In genomic region chr4:139018501-139018900, GRCh38 we compare ENCODE assay signal across 11 cellular contexts. TPM values are rescaled to one million over a fixed set of nuclear protein-coding genes. Genes with fewer than 3 reads are reported as not detected.
DNase-seq lines count a peak whose midpoint lies in the region; ATAC-seq and TF ChIP-seq lines count a peak whose summit lies in the region.
"Had no signal": no experiment of that assay in that cellular context is flagged by ENCODE, and none has a peak within 500 bp of the region (broad histone marks: within the 10 kb centered on the region; RNA-seq: fewer than 3 reads in every experiment).

No MANE protein-coding gene starts in this region.

- BruUV-seq in HCT116 (replicated peaks; lab: Mats Ljungman, UMichigan) = TSS peak; percentile 36

- H2AFZ ChIP-seq in HCT116 (ENCODE audit: low read depth, low read length, poor library complexity, severe bottlenecking) = no peak overlapping the region

- peak overlapping the region; percentile 45 for H3K4me3 Mint-ChIP-seq in activated T-helper 17 cell treated with anti-CD3 and anti-CD28 coated beads, Interleukin-2, amount 50 U/mL, for 72 hours

- peaks cover 47% of the 10 kb centered on the region for H3K36me3 Mint-ChIP-seq in activated T-helper 17 cell treated with anti-CD3 and anti-CD28 coated beads, Interleukin-2, amount 50 U/mL, for 72 hours (ENCODE audit: low read depth)

- peak overlapping the region; percentile 5 for H3K27ac Mint-ChIP-seq in activated T-helper 17 cell treated with anti-CD3 and anti-CD28 coated beads, Interleukin-2, amount 50 U/mL, for 72 hours

- H3K9me2 ChIP-seq in HCT116 (ENCODE audit: insufficient read depth) = no peaks in the 10 kb centered on the region

- H3K9me3 ChIP-seq in HCT116 (ENCODE audit: control insufficient read depth in 1 of 2, insufficient read depth in 1 of 2, low read depth in 1 of 2, low read length in 2 of 2) (no peaks in the 10 kb centered on the region), iPS-18a (ENCODE audit: control insufficient read depth, low read depth, low read length) (no peaks in the 10 kb centered on the region)
- H3K9me3 ChIP-seq: MG63 had no signal

- H3K4me1 Mint-ChIP-seq in activated T-helper 17 cell treated with anti-CD3 and anti-CD28 coated beads, Interleukin-2, amount 50 U/mL, for 72 hours = peaks cover 34% of the 10 kb centered on the region

- H3K27ac ChIP-seq in HCT116 (ENCODE audit: low read depth, low read length) (no peak overlapping the region), iPS-18a (ENCODE audit: low read length) (no peak overlapping the region)

- peak overlapping the region; percentile 81; the same call in 1 of the 2 replicates for H3K4me2 ChIP-seq in HCT116 (ENCODE audit: low read length)

- no peaks in the 10 kb centered on the region for H3K27me3 Mint-ChIP-seq in activated T-helper 17 cell treated with anti-CD3 and anti-CD28 coated beads, Interleukin-2, amount 50 U/mL, for 72 hours

- ATAC-seq in HCT116 = no peak
- no peak for ATAC-seq in activated T-helper 17 cell treated with anti-CD3 and anti-CD28 coated beads, Interleukin-2, amount 50 U/mL, for 72 hours (replicated peaks)
- no peak for ATAC-seq in HG03565 (IDR thresholded peaks at IDR 0.05; ENCODE audit: unreplicated experiment)

- POLR2A ChIA-PET in HCT116 (lab: Charles Lee) = interaction anchor here (0.9 kb wide), 1 partner anchor 60 kb away, joined by 5 read pairs; no protein-coding TSS in a partner anchor

- no peak for TF ChIP-seq RAD21 in HCT116 (IDR thresholded peaks at IDR 0.05; ENCODE audit: low read depth)

- peaks cover 77% of the 10 kb centered on the region for H3K79me2 ChIP-seq in HCT116 (ENCODE audit: insufficient read depth, low read length)

- intact Hi-C loops in HCT116 (cut with micrococcal nuclease) = loop anchor here (5.0 kb wide), 2 partner anchors 159 to 284 kb away; partner anchors contain the start of genes ELF2, NAA15 and NDUFC1

- CTCF ChIA-PET in HCT116 (lab: Charles Lee) = interaction anchor here (0.6 to 4.8 kb wide), 2 partner anchors 9 to 12 kb away, joined by 4 to 29 read pairs; no protein-coding TSS in a partner anchor

- RAD21 ChIA-PET in HCT116 (lab: Charles Lee; ENCODE audit: low non-redundant PET in 1 of 2, low total read pairs in 2 of 2, uncharacterized antibody in 2 of 2, unreplicated experiment in 2 of 2) = no interaction called here

- peaks cover 5 to 20% of the 10 kb centered on the region in 2 experiments; a peak in 2 of 4 replicates for H3K36me3 ChIP-seq in HCT116 (ENCODE audit: control insufficient read depth in 1 of 2, insufficient read depth in 2 of 2, low read length in 2 of 2)
- H3K36me3 ChIP-seq in iPS-18a (ENCODE audit: control insufficient read depth, low read depth, low read length) = no peaks in the 10 kb centered on the region
- H3K36me3 ChIP-seq: MG63 had no signal

- H3K4me1 ChIP-seq in HCT116 (ENCODE audit: control insufficient read depth in 1 of 2, insufficient read depth in 2 of 2, low read length in 2 of 2) = peaks cover 20 to 52% of the 10 kb centered on the region in 2 experiments
- peaks cover 47% of the 10 kb centered on the region for H3K4me1 ChIP-seq in iPS-18a (ENCODE audit: control insufficient read depth, low read depth, low read length)

- H3K9me3 Mint-ChIP-seq in activated T-helper 17 cell treated with anti-CD3 and anti-CD28 coated beads, Interleukin-2, amount 50 U/mL, for 72 hours = no peaks in the 10 kb centered on the region

- TF ChIP-seq CTCF in AG10803 (conservative IDR thresholded peaks at IDR 0.05; ENCODE audit: low read length) = no peak
- TF ChIP-seq CTCF in HCT116 (IDR thresholded peaks at IDR 0.05 in 2 of 3, conservative IDR thresholded peaks at IDR 0.05 in 1 of 3; ENCODE audit: borderline replicate concordance in 1 of 3, insufficient read depth in 1 of 3, low read depth in 2 of 3, low read length in 2 of 3) = no peak

- DNase-seq in AG10803 (ENCODE audit: low read depth) (peak; percentile 22), HCT116 (ENCODE audit: low read depth, low spot score) (no peak), D341Med (ENCODE audit: low spot score) (no peak), NCI-H1930 (lab: John Stamatoyannopoulos, UW) (no peak), cortex of kidney (lab: John Stamatoyannopoulos, UW) (no peak)
- DNase-seq: GDM1, MG63, retina had no signal

- H3K9ac ChIP-seq in HCT116 (ENCODE audit: low read length) (no peak overlapping the region), iPS-18a (ENCODE audit: low read length) (no peak overlapping the region)

- H3K27me3 ChIP-seq in HCT116 (ENCODE audit: insufficient read depth, low read length) (no peaks in the 10 kb centered on the region), iPS-18a (ENCODE audit: control insufficient read depth, insufficient read depth, low read length) (no peaks in the 10 kb centered on the region)
- H3K27me3 ChIP-seq: MG63 had no signal

- no peak for TF ChIP-seq POLR2A in HCT116 (IDR thresholded peaks at IDR 0.05; ENCODE audit: borderline replicate concordance, extremely low read depth, insufficient read depth, insufficient read length)

- H4K20me1 ChIP-seq in HCT116 (ENCODE audit: insufficient read depth) = peaks cover 12% of the 10 kb centered on the region; the same call in 1 of the 2 replicates

- no peak overlapping the region for H3K4me3 ChIP-seq in AG10803 (ENCODE audit: low read length)
- H3K4me3 ChIP-seq in HCT116 (replicated peaks in 1 of 2; ENCODE audit: low read depth in 1 of 2, low read length in 2 of 2) = no peak overlapping the region
- H3K4me3 ChIP-seq in iPS-18a (ENCODE audit: low read length) = peak overlapping the region; percentile 38
- H3K4me3 ChIP-seq: MG63 had no signal

TF ChIP-seq in HCT116, 20 proteins besides CTCF, POLR2A, EP300 and RAD21:
- TF ChIP-seq REST (IDR thresholded peaks at IDR 0.05; ENCODE audit: low read depth) (no peak), SP1 (IDR thresholded peaks at IDR 0.05; ENCODE audit: low read depth) (no peak), EZH2 (IDR thresholded peaks at IDR 0.05) (no peak), SIN3A (IDR thresholded peaks at IDR 0.05; ENCODE audit: low read depth) (no peak), EGR1 (IDR thresholded peaks at IDR 0.05; ENCODE audit: low read depth) (0 out of 2 replicates have a peak, but pooled peaks have one; percentile 9), ELF1 (IDR thresholded peaks at IDR 0.05; ENCODE audit: borderline replicate concordance, low read depth) (no peak), FOSL1 (IDR thresholded peaks at IDR 0.05; ENCODE audit: low read depth) (no peak), ZBTB33 (IDR thresholded peaks at IDR 0.05; ENCODE audit: extremely low read depth, insufficient replicate concordance, low read length) (no peak)
TF ChIP-seq in HCT116: peak in this region for 1.

RNA-seq across cellular contexts. Expression of gene NOCT, which starts 2.9 kb away (rescaled TPM):
- total RNA-seq in HCT116 (2021; ENCODE audit: unreplicated experiment) = 20.4 TPM
- polyA plus RNA-seq in HCT116 (2012) = 12.5 and 15.2 TPM in 2 replicates
- 10 to 100 TPM; 12.4 to 18.7 TPM for total RNA-seq in activated T-helper 17 cell treated with anti-CD3 and anti-CD28 coated beads, Interleukin-2, amount 50 U/mL, for 72 hours
